20 cellular contexts compared by ENCODE assay signal in the genomic region with DNA sequence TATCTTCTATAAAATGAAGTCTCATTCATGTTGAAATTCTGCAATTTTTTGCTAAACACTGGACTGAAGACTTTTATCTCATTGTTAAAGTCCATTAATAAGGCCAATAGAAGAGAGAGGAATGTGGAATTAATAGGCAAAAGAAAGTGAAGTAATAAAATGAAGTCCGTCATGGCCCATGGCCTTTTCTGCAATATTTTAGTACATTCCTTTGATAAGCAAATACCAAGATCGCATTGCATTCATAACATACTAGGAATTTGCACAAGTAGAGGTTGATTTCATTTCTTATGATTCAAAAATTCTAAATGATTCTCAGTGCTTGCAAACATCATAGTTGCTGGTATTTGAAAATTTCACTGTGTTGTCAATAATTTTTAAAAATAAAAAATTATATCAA.
DNase-seq lines count a peak whose midpoint lies in the region; ATAC-seq, FAIRE-seq and TF ChIP-seq lines count a peak whose summit lies in the region.
"Had no signal": no experiment of that assay in that cellular context is flagged by ENCODE, and none has a peak within 500 bp of the region (broad histone marks: within the 10 kb centered on the region; RNA-seq: fewer than 3 reads in every experiment).

No MANE protein-coding gene starts in this region.

- H3K27ac ChIP-seq in A549 = no peak overlapping the region
- H3K27ac ChIP-seq in liver (ENCODE audit: low read depth in 1 of 2, low read length in 2 of 2) = no peak overlapping the region
- H3K27ac ChIP-seq in prostate gland = no peak overlapping the region
- H3K27ac ChIP-seq: GM23248, RWPE1 had no signal

- DNase-seq in A549 (ENCODE audit: low read depth in 1 of 2, low spot score in 1 of 2) (no peak), NCI-H226 (peak; percentile 64), dedifferentiated amniotic fluid mesenchymal stem cell (ENCODE audit: extremely low spot score) (peak; percentile 27), HT-29 (ENCODE audit: low spot score) (no peak), NCI-H2227 (lab: John Stamatoyannopoulos, UW; ENCODE audit: unreplicated experiment) (no peak), prostate gland (ENCODE audit: low spot score) (no peak)
- DNase-seq: CD4-positive, alpha-beta T cell; GM23248; NCI-H1105; NCI-H2081 treated with DMSO at 0.1 percent for 48 hours; NCI-H510A; NCI-H748 treated with DMSO at 0.1 percent for 48 hours; SIG-M5 had no signal

- H3K9me3 ChIP-seq in A549 (no peaks in the 10 kb centered on the region), liver (ENCODE audit: control insufficient read depth in 4 of 4, low read length in 3 of 4) (no peaks in the 10 kb centered on the region), prostate gland (no peaks in the 10 kb centered on the region)
- H3K9me3 ChIP-seq: HAP-1 had no signal

- ATAC-seq in A549 = no peak
- ATAC-seq in HG03571 (IDR thresholded peaks at IDR 0.05; ENCODE audit: unreplicated experiment) = no peak
- ATAC-seq: K562 had no signal

- TF ChIP-seq RAD21 in A549 (conservative IDR thresholded peaks at IDR 0.05 in 1 of 2, IDR thresholded peaks at IDR 0.05 in 1 of 2) = no peak
- peak in 1 of 2 donors; percentile 9 for TF ChIP-seq RAD21 in liver (IDR thresholded peaks at IDR 0.05)

- no peak overlapping the region for H3K4me2 ChIP-seq in A549

- TF ChIP-seq POLR2A in A549 (IDR thresholded peaks at IDR 0.05; ENCODE audit: low read length) (no peak), prostate gland (IDR thresholded peaks at IDR 0.05) (no peak)

- no peaks in the 10 kb centered on the region for H3K36me3 ChIP-seq in liver (ENCODE audit: control insufficient read depth in 4 of 4, insufficient read depth in 3 of 4, low read depth in 1 of 4, low read length in 3 of 4)
- H3K36me3 ChIP-seq in prostate gland = no peaks in the 10 kb centered on the region
- H3K36me3 ChIP-seq: HAP-1 had no signal

- FAIRE-seq in A549 (lab: Jason Lieb, UNC) = peak; percentile 59
- FAIRE-seq: GM12891, GM19239, K562 had no signal

- TF ChIP-seq CTCF in A549 (IDR thresholded peaks at IDR 0.05) (no peak), liver (IDR thresholded peaks at IDR 0.05; ENCODE audit: low read depth, low read length, missing input control) (no peak), prostate gland (IDR thresholded peaks at IDR 0.05) (no peak)

- intact Hi-C loops in prostate gland (cut with DNase I) = no loop called here

- H3K27me3 ChIP-seq in liver (ENCODE audit: control insufficient read depth in 4 of 4, insufficient read depth in 4 of 4, low read length in 3 of 4) = no peaks in the 10 kb centered on the region
- H3K27me3 ChIP-seq in prostate gland (replicated peaks; ENCODE audit: insufficient read depth) = no peaks in the 10 kb centered on the region

- 86% methylated on average over 2 of the region's 2 CpGs for WGBS in A549 (ENCODE audit: missing lambda C conversion rate)
- WGBS in liver = 88% methylated on average over 2 of the region's 2 CpGs
- WGBS in prostate gland = 88% methylated on average over 2 of the region's 2 CpGs

- no peak overlapping the region for H3K9ac ChIP-seq in liver (ENCODE audit: low read depth in 1 of 2, low read length in 2 of 2)
- H3K9ac ChIP-seq: GM23248 had no signal

- no peak for TF ChIP-seq EP300 in A549 (IDR thresholded peaks at IDR 0.05)

- H3K4me3 ChIP-seq in A549 = no peak overlapping the region
- H3K4me3 ChIP-seq in liver (ENCODE audit: low read depth in 1 of 3, low read length in 3 of 3) = no peak overlapping the region
- no peak overlapping the region for H3K4me3 ChIP-seq in prostate gland
- H3K4me3 ChIP-seq: GM23248, HAP-1, K562 had no signal

- H3K4me1 ChIP-seq in A549 (peaks cover 4% of the 10 kb centered on the region; the same call in 1 of the 3 replicates), liver (ENCODE audit: control insufficient read depth in 4 of 4, insufficient read depth in 4 of 4, low read length in 3 of 4) (peaks cover 0 to 2% (median 0%) of the 10 kb centered on the region in 4 donors), prostate gland (replicated peaks) (no peaks in the 10 kb centered on the region)
- H3K4me1 ChIP-seq: HAP-1 had no signal

- CTCF ChIA-PET in A549 (lab: Yijun Ruan, JAX) = no interaction called here

- POLR2A ChIA-PET in A549 (lab: Yijun Ruan, JAX) = no interaction called here

TF ChIP-seq in A549, 52 proteins besides CTCF, POLR2A, EP300 and RAD21:
- TF ChIP-seq EHMT2 (IDR thresholded peaks at IDR 0.05; ENCODE audit: low read depth) (no peak), RFX5 (IDR thresholded peaks at IDR 0.05) (no peak), HEYL (CRISPR knock-in tag; IDR thresholded peaks at IDR 0.05) (no peak)
- TF ChIP-seq, protein P1, sequence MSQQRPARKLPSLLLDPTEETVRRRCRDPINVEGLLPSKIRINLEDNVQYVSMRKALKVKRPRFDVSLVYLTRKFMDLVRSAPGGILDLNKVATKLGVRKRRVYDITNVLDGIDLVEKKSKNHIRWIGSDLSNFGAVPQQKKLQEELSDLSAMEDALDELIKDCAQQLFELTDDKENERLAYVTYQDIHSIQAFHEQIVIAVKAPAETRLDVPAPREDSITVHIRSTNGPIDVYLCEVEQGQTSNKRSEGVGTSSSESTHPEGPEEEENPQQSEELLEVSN (IDR thresholded peaks at IDR 0.05; ENCODE audit: borderline replicate concordance, low read depth) = no peak
- TF ChIP-seq, protein P2, sequence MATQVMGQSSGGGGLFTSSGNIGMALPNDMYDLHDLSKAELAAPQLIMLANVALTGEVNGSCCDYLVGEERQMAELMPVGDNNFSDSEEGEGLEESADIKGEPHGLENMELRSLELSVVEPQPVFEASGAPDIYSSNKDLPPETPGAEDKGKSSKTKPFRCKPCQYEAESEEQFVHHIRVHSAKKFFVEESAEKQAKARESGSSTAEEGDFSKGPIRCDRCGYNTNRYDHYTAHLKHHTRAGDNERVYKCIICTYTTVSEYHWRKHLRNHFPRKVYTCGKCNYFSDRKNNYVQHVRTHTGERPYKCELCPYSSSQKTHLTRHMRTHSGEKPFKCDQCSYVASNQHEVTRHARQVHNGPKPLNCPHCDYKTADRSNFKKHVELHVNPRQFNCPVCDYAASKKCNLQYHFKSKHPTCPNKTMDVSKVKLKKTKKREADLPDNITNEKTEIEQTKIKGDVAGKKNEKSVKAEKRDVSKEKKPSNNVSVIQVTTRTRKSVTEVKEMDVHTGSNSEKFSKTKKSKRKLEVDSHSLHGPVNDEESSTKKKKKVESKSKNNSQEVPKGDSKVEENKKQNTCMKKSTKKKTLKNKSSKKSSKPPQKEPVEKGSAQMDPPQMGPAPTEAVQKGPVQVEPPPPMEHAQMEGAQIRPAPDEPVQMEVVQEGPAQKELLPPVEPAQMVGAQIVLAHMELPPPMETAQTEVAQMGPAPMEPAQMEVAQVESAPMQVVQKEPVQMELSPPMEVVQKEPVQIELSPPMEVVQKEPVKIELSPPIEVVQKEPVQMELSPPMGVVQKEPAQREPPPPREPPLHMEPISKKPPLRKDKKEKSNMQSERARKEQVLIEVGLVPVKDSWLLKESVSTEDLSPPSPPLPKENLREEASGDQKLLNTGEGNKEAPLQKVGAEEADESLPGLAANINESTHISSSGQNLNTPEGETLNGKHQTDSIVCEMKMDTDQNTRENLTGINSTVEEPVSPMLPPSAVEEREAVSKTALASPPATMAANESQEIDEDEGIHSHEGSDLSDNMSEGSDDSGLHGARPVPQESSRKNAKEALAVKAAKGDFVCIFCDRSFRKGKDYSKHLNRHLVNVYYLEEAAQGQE (IDR thresholded peaks at IDR 0.05) = no peak

TF ChIP-seq in liver, 16 proteins besides CTCF, POLR2A, EP300 and RAD21:
- TF ChIP-seq NR2F2 (IDR thresholded peaks at IDR 0.05) (peak; percentile 56), YY1 (IDR thresholded peaks at IDR 0.05) (no peak)

Comparison
In these comparisons a context has a peak if more than half of its experiments do, and no peak if none do; other contexts are left out.
1. DNase-seq: peak in NCI-H226 (single experiment) and dedifferentiated amniotic fluid mesenchymal stem cell (single experiment); none in A549 (0 of 2), HT-29 (single experiment), NCI-H2227 (single experiment) and prostate gland (single experiment).